ENCODE assay signal across 11 cellular contexts in the genomic region with DNA sequence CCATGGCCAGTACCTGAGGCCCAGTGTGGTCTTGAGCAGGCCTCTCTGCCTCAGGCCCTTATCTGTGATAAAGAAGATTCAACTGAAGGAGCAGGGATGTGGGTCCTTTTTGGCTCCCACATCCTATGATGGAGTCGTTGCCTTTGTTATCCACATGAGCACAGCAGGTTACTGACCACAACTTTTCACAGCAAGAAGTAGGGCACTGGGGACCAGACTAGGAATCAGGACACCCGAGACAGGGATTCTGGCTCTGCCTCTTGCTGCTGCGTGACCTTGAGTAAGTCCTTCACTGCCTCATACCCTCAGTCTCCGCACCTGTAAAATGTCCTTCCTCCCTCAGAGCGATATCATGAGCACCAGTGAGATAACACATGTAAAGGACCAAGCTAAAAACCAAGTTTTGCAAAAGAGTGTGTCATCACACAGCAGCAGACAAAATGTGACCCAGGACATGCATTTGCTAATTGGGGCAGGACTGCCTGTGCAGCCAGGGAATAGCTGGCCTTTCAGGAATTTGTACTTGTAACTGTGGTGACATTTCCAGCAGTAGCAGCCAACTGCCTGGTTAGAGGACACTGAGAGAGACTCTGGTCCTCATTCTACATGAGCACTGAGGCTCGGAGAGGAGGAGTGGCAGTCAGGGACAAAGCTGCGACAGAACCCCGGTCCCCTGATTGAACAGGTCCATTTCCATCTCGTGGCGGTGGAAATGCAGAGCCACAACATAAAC. TPM values are rescaled to one million over a fixed set of nuclear protein-coding genes. Genes with fewer than 3 reads are reported as not detected.
"Had no signal": no experiment of that assay in that cellular context is flagged by ENCODE, and none has a peak within 500 bp of the region (broad histone marks: within the 10 kb centered on the region; RNA-seq: fewer than 3 reads in every experiment).

No MANE protein-coding gene starts in this region.

- H3K9me3 ChIP-seq: left lung, ovary, transverse colon had no signal

- H3K27me3 ChIP-seq: ovary, transverse colon had no signal

- H3K27ac ChIP-seq: left lung, ovary, transverse colon had no signal

- ATAC-seq: left lung; stimulated activated naive B cell treated with anti-CD40 and anti-IgM and Interleukin-4, amounts not matched to agents 10 μg/mL and 1 μg/mL and 100 μg/mL, for 72 hours had no signal

- H3K36me3 ChIP-seq: left lung, ovary, transverse colon had no signal

- DNase-seq: activated CD4-positive, alpha-beta T cell treated with anti-CD3 and anti-CD28 coated beads, Interleukin-2, amount 10 ng/mL, durations not matched to agents 24 days and 14 days; amniotic stem cell; left lung; mesenchymal stem cell; stimulated activated naive B cell treated with anti-CD40 and anti-IgM and Interleukin-4, amounts not matched to agents 10 μg/mL and 1 μg/mL and 100 μg/mL, for 72 hours; transverse colon had no signal

- H3K4me3 ChIP-seq: left lung, ovary, transverse colon had no signal

- H3K4me1 ChIP-seq: left lung, transverse colon had no signal

RNA-seq across cellular contexts. Expression of a gene that starts 13.2 kb away (rescaled TPM):
- total RNA-seq: chondrocyte, dermis microvascular lymphatic vessel endothelial cell, left lung, ovary, renal cortical epithelial cell, subcutaneous adipose tissue, transverse colon had no signal

RNA-seq across cellular contexts. Expression of a gene that starts 23.1 kb away (rescaled TPM):
- total RNA-seq: activated CD4-positive, alpha-beta T cell treated with anti-CD3 and anti-CD28 coated beads, Interleukin-2, amount 10 ng/mL, durations not matched to agents 24 days and 14 days; chondrocyte; dermis microvascular lymphatic vessel endothelial cell had no signal
- polyA plus RNA-seq: ovary had no signal
